Comparison of ENCODE assay signal across 22 cellular contexts in genomic region chr11:36098976-36099375, GRCh38.
"Had no signal": no experiment of that assay in that cellular context is flagged by ENCODE, and none has a peak within 500 bp of the region (broad histone marks: within the 10 kb centered on the region; RNA-seq: fewer than 3 reads in every experiment).

No MANE protein-coding gene starts in this region.

- H3K27me3 Mint-ChIP-seq: activated B cell treated with CpG ODN at 0.5 μM for 24 hours had no signal

- H3K36me3 Mint-ChIP-seq: activated CD4-positive, alpha-beta memory T cell treated with anti-CD3 and anti-CD28 coated beads for 36 hours; stimulated activated memory B cell treated with anti-CD40 and anti-IgM and Interleukin-4, amounts not matched to agents 10 μg/mL and 1 μg/mL and 100 μg/mL, for 72 hours had no signal

- H3K27ac Mint-ChIP-seq: activated B cell treated with CpG ODN at 0.5 μM for 24 hours; activated CD4-positive, alpha-beta memory T cell treated with anti-CD3 and anti-CD28 coated beads for 36 hours; activated CD4-positive, alpha-beta T cell treated with anti-CD3 and anti-CD28 coated beads for 36 hours; stimulated activated memory B cell treated with anti-CD40 and anti-IgM and Interleukin-4, amounts not matched to agents 10 μg/mL and 1 μg/mL and 100 μg/mL, for 72 hours had no signal

- ATAC-seq: activated CD4-positive, alpha-beta T cell treated with anti-CD3 and anti-CD28 coated beads for 36 hours; body of pancreas; foreskin keratinocyte; sciatic nerve; stimulated activated memory B cell treated with anti-CD40 and anti-IgM and Interleukin-4, amounts not matched to agents 10 μg/mL and 1 μg/mL and 100 μg/mL, for 72 hours had no signal

- DNase-seq: activated B cell treated with CpG ODN at 0.5 μM for 24 hours; activated CD4-positive, alpha-beta memory T cell treated with anti-CD3 and anti-CD28 coated beads for 36 hours; activated CD4-positive, alpha-beta T cell treated with anti-CD3 and anti-CD28 coated beads for 36 hours; activated naive CD4-positive, alpha-beta T cell treated with Interleukin-2 at 50 U/mL for 16 hours; activated T-cell treated with anti-CD3 and anti-CD28 coated beads, Interleukin-2, amount 50 U/mL, for 48 hours; anterior cingulate cortex; body of pancreas; dermis blood vessel endothelial cell; effector CD8-positive, alpha-beta T cell; foreskin keratinocyte; hippocampal formation; kidney glomerular epithelial cell; left ventricle myocardium inferior; mammary epithelial cell; small intestine; stimulated activated CD4-positive, alpha-beta T cell treated with anti-CD3 and anti-CD28 coated beads, Interleukin-2, amount 100 ng/mL, for 24 hours; stomach; T-helper 9 cell; transverse colon had no signal

- H3K4me3 Mint-ChIP-seq: activated B cell treated with CpG ODN at 0.5 μM for 24 hours; activated CD4-positive, alpha-beta memory T cell treated with anti-CD3 and anti-CD28 coated beads for 36 hours; activated CD4-positive, alpha-beta T cell treated with anti-CD3 and anti-CD28 coated beads for 36 hours; nephron; stimulated activated memory B cell treated with anti-CD40 and anti-IgM and Interleukin-4, amounts not matched to agents 10 μg/mL and 1 μg/mL and 100 μg/mL, for 72 hours had no signal

- H3K9me3 Mint-ChIP-seq: activated CD4-positive, alpha-beta memory T cell treated with anti-CD3 and anti-CD28 coated beads for 36 hours; nephron; stimulated activated memory B cell treated with anti-CD40 and anti-IgM and Interleukin-4, amounts not matched to agents 10 μg/mL and 1 μg/mL and 100 μg/mL, for 72 hours had no signal

- H3K4me1 Mint-ChIP-seq: activated B cell treated with CpG ODN at 0.5 μM for 24 hours; activated CD4-positive, alpha-beta T cell treated with anti-CD3 and anti-CD28 coated beads for 36 hours; stimulated activated memory B cell treated with anti-CD40 and anti-IgM and Interleukin-4, amounts not matched to agents 10 μg/mL and 1 μg/mL and 100 μg/mL, for 72 hours had no signal
